In the genomic region with DNA sequence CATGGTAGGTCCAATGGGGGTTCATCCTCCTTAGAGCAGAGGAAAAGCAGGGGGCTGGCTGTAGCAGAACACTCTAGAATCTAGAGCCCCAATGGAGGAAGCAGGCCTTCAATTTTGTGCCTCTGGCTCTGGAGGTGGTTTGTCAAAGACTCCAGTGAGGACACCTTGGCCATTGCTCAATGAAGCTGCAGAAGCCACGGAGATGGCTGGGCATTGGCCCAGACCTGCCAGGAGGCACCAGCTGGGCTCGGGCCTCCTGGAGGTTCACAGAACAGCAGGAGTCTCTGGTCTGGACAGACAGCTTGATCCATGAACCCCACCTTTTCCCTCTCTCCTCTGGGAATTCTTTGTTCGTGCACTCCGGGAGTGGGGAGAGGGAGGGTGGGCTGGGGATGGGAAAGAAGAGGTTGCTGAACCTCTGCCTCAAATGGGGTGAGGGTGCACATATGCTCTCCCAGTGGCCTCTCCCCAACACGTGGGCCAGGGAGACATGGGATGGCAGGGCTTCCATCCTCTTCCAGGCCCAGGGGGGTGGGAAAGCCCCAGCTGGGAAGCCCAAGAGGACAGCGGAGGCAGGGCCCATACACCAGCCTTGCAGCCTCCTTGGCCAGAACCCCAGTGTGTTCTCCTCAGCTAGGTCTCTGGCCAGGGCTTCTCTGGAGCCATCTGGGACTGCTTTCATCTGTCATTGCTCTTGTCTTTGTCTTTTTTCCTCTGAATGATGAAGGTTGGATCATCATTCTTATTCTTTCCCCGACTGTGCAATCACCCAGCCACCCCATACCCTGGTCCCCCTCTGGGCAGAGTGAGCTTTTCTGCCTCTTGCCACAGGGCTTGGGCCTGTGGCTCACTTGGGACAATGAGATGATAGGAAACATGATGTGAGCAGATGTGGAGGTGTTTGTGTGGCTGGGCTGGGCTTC, we compare ENCODE assay signal across 19 cellular contexts.
A peak's percentile ranks its signal among the peaks of the same experiment; 100 is the strongest.
DNase-seq lines count a peak whose midpoint lies in the region; ATAC-seq and TF ChIP-seq lines count a peak whose summit lies in the region.
"Had no signal": no experiment of that assay in that cellular context is flagged by ENCODE, and none has a peak within 500 bp of the region (broad histone marks: within the 10 kb centered on the region; RNA-seq: fewer than 3 reads in every experiment).

No MANE protein-coding gene starts in this region.

- peak overlapping the region; percentile 58 for H3K18ac ChIP-seq in neuronal stem cell (ENCODE audit: low read length)

- H3K4ac ChIP-seq in neuronal stem cell (ENCODE audit: low read length), result no peak overlapping the region

- TF ChIP-seq CTCF in heart right ventricle (IDR thresholded peaks at IDR 0.05), result no peak

- H3K79me1 ChIP-seq in neuronal stem cell (ENCODE audit: low read depth, low read length), result no peaks in the 10 kb centered on the region

- H2BK5ac ChIP-seq in neuronal stem cell (ENCODE audit: low read length), result no peak overlapping the region

- DNase-seq in G401 (ENCODE audit: low spot score) (peak; percentile 2), NCI-H446 treated with DMSO at 0.1 percent for 48 hours (lab: John Stamatoyannopoulos, UW) (peak; percentile 24), neuronal stem cell (ENCODE audit: low spot score) (no peak), epidermal melanocyte (ENCODE audit: insufficient read length, low spot score) (no peak), heart right ventricle (no peak), NCI-H2227 (lab: John Stamatoyannopoulos, UW; ENCODE audit: unreplicated experiment) (no peak)
- DNase-seq: 8988T; ACHN; AML-193; C1 segment of cervical spinal cord; Calu3; CD4-positive, alpha-beta memory T cell; COR-L47; DMS53; DMS79 treated with DMSO at 0.1 percent for 48 hours; GM23248; H7; HCEC 1CT had no signal

- intact Hi-C loops in heart right ventricle (cut with DNase I), result no loop called here

- H3K9me3 ChIP-seq in neuronal stem cell (replicated peaks in 1 of 2; ENCODE audit: control insufficient read depth in 2 of 2, insufficient read depth in 1 of 2, low read depth in 1 of 2, low read length in 2 of 2) (no peaks in the 10 kb centered on the region), heart right ventricle (no peaks in the 10 kb centered on the region)
- H3K9me3 ChIP-seq: A549 had no signal

- H3K4me3 ChIP-seq in neuronal stem cell (ENCODE audit: low read length in 2 of 2) (no peak overlapping the region), heart right ventricle (no peak overlapping the region)
- H3K4me3 ChIP-seq: A549, GM23248 had no signal

- in situ Hi-C loops in G401 (cut with HindIII; ENCODE audit: low sequenced_read_pairs), result no loop called here

- H3K4me2 ChIP-seq in neuronal stem cell (ENCODE audit: insufficient read depth, low read length, poor library complexity, severe bottlenecking), result no peak overlapping the region
- H3K4me2 ChIP-seq: A549 had no signal

- no peak overlapping the region for H2BK12ac ChIP-seq in neuronal stem cell (ENCODE audit: low read length)

- no peak overlapping the region for H4K8ac ChIP-seq in neuronal stem cell (ENCODE audit: low read depth, low read length)

- WGBS in neuronal stem cell (ENCODE audit: extremely low coverage in 2 of 2, insufficient read length in 2 of 2, insufficient replicate concordance in 1 of 2), 2 donors, result no CpG with 5 or more reads among the region's 7 CpGs
- 75 to 80% methylated on average over 6 to 7 of the region's 7 CpGs for WGBS in heart right ventricle, 2 donors

- H3K36me3 ChIP-seq in neuronal stem cell (replicated peaks in 1 of 2; ENCODE audit: control insufficient read depth in 2 of 2, insufficient read depth in 2 of 2, low read length in 2 of 2), result no peaks in the 10 kb centered on the region
- no peaks in the 10 kb centered on the region for H3K36me3 ChIP-seq in heart right ventricle

- no peak for ATAC-seq in heart right ventricle
- ATAC-seq: A549 had no signal

- no peak overlapping the region for H2AK5ac ChIP-seq in neuronal stem cell (ENCODE audit: low read depth, low read length)

- H3K9ac ChIP-seq in neuronal stem cell (ENCODE audit: low read depth, low read length, poor library complexity), result no peak overlapping the region
- H3K9ac ChIP-seq: GM23248 had no signal

- H3K14ac ChIP-seq in neuronal stem cell (ENCODE audit: low read length), result no peak overlapping the region

- H3K23ac ChIP-seq in neuronal stem cell (ENCODE audit: low read depth, low read length, poor library complexity), result no peak overlapping the region

- H3K27me3 ChIP-seq in neuronal stem cell (ENCODE audit: control insufficient read depth in 3 of 3, insufficient read depth in 3 of 3, low read depth in 1 of 3, low read length in 3 of 3), result no peaks in the 10 kb centered on the region
- H3K27me3 ChIP-seq in heart right ventricle, result peaks cover 0 to 18% (median 3%) of the 10 kb centered on the region in 7 donors

- H4K91ac ChIP-seq in neuronal stem cell (ENCODE audit: low read depth, low read length, poor library complexity), result no peak overlapping the region

- H3K27ac ChIP-seq in neuronal stem cell (replicated peaks; ENCODE audit: low read length) (no peak overlapping the region), heart right ventricle (no peak overlapping the region)
- H3K27ac ChIP-seq: A549, GM23248 had no signal

- no peak overlapping the region for H2BK120ac ChIP-seq in neuronal stem cell (ENCODE audit: low read depth, low read length)

- H3K4me1 ChIP-seq in neuronal stem cell (ENCODE audit: control insufficient read depth in 2 of 2, insufficient read depth in 1 of 2, low read depth in 1 of 2, low read length in 2 of 2), result no peaks in the 10 kb centered on the region
- no peaks in the 10 kb centered on the region for H3K4me1 ChIP-seq in heart right ventricle
- H3K4me1 ChIP-seq: A549 had no signal

- H2BK15ac ChIP-seq in neuronal stem cell (ENCODE audit: low read length), result no peak overlapping the region

- H2AFZ ChIP-seq in neuronal stem cell (ENCODE audit: low read length), result no peak overlapping the region
- H2AFZ ChIP-seq: GM23248 had no signal

Comparison
In these comparisons a context has a peak if more than half of its experiments do, and no peak if none do; other contexts are left out.
1. DNase-seq: peak in G401 (single experiment) and NCI-H446 treated with DMSO at 0.1 percent for 48 hours (single experiment); none in neuronal stem cell (single experiment), epidermal melanocyte (single experiment), heart right ventricle (0 of 2) and NCI-H2227 (single experiment).